ENCODE assay signal across 1 cellular context in genomic region chr19:57867868-57868492, GRCh38.
A peak's percentile ranks its signal among the peaks of the same experiment; 100 is the strongest.
TF ChIP-seq lines count a peak whose summit lies in the region.

No MANE protein-coding gene starts in this region.

TF ChIP-seq in HepG2, 621 proteins besides CTCF, POLR2A, EP300 and RAD21:
- TF ChIP-seq MTA1 (CRISPR knock-in tag; IDR thresholded peaks at IDR 0.05; ENCODE audit: borderline replicate concordance) (no peak), RBM22 (optimal IDR thresholded peaks at IDR 0.05; ENCODE audit: low read length) (peak; percentile 80)
